ENCODE assay signal across 8 cellular contexts in genomic region chr19:10419646-10420443, GRCh38. TPM values are rescaled to one million over a fixed set of nuclear protein-coding genes. Genes with fewer than 3 reads are reported as not detected.
DNase-seq lines count a peak whose midpoint lies in the region; ATAC-seq and TF ChIP-seq lines count a peak whose summit lies in the region.

No MANE protein-coding gene starts in this region.

- H3K36me3 ChIP-seq in neural cell (ENCODE audit: insufficient read depth, low read length), result no peaks in the 10 kb centered on the region

- H3K4me3 ChIP-seq in choroid plexus epithelial cell (ENCODE audit: low read depth, low read length) (peak overlapping the region; percentile 65), neural cell (ENCODE audit: low read length) (peak overlapping the region; percentile 68)

- ATAC-seq in HG02938 (IDR thresholded peaks at IDR 0.05; ENCODE audit: unreplicated experiment) (no peak), GM21825 (IDR thresholded peaks at IDR 0.05; ENCODE audit: unreplicated experiment) (no peak), GM21447 (IDR thresholded peaks at IDR 0.05; ENCODE audit: unreplicated experiment) (no peak)

- peak overlapping the region; percentile 60 for H3K4me2 ChIP-seq in neural cell (ENCODE audit: low read length)

- H3K27me3 ChIP-seq in neural cell (ENCODE audit: insufficient read depth, low read depth, low read length), result peaks cover 97% of the 10 kb centered on the region

- peaks cover 5% of the 10 kb centered on the region for H3F3A ChIP-seq in neural cell (ENCODE audit: insufficient read depth, low read length, poor library complexity, severe bottlenecking)

- no peaks in the 10 kb centered on the region for H3K9me2 ChIP-seq in neural cell (ENCODE audit: insufficient read depth, low read length)

- no peaks in the 10 kb centered on the region for H4K20me1 ChIP-seq in neural cell (ENCODE audit: insufficient read depth)

- DNase-seq in EH (ENCODE audit: low read depth), result peak; percentile 64
- DNase-seq in KG1 (lab: John Stamatoyannopoulos, UW), result peak; percentile 21
- peak; percentile 91 for DNase-seq in SW480 (ENCODE audit: low spot score)
- peak; percentile 94 for DNase-seq in choroid plexus epithelial cell (ENCODE audit: low read depth)

- no peak overlapping the region for H2AFZ ChIP-seq in neural cell (ENCODE audit: low read depth, low read length)

- TF ChIP-seq RAD21 in neural cell (conservative IDR thresholded peaks at IDR 0.05), result no peak

- no peaks in the 10 kb centered on the region for H3K79me2 ChIP-seq in neural cell (replicated peaks; ENCODE audit: insufficient read depth, low read length)

- TF ChIP-seq EP300 in neural cell (conservative IDR thresholded peaks at IDR 0.05; ENCODE audit: poor library complexity, severe bottlenecking), result no peak

- no peak overlapping the region for H3K27ac ChIP-seq in neural cell (ENCODE audit: low read length)

- H3K9me3 ChIP-seq in neural cell (ENCODE audit: low read length), result no peaks in the 10 kb centered on the region

- peak overlapping the region; percentile 50 for H3K9ac ChIP-seq in neural cell (ENCODE audit: low read length)

- no peak for TF ChIP-seq CTCF in choroid plexus epithelial cell (conservative IDR thresholded peaks at IDR 0.05; ENCODE audit: low read depth, low read length)
- no peak for TF ChIP-seq CTCF in neural cell (IDR thresholded peaks at IDR 0.05; ENCODE audit: poor library complexity, severe bottlenecking)

TF ChIP-seq in neural cell, 6 proteins besides CTCF, POLR2A, EP300 and RAD21:
- peak; percentile 96 for TF ChIP-seq MXI1 (conservative IDR thresholded peaks at IDR 0.05; ENCODE audit: poor library complexity, severe bottlenecking)
- TF ChIP-seq POLR2AphosphoS5 (IDR thresholded peaks at IDR 0.05), result peak; percentile 43
- TF ChIP-seq REST (IDR thresholded peaks at IDR 0.05; ENCODE audit: borderline replicate concordance), result no peak
- TF ChIP-seq TAF1 (IDR thresholded peaks at IDR 0.05; ENCODE audit: low read depth), result no peak
- TF ChIP-seq EZH2 (IDR thresholded peaks at IDR 0.05; ENCODE audit: borderline replicate concordance, insufficient read depth, low read length, poor library complexity, severe bottlenecking), result no peak
- no peak for TF ChIP-seq SMC3 (conservative IDR thresholded peaks at IDR 0.05; ENCODE audit: poor library complexity)

RNA-seq across cellular contexts. Expression of gene PDE4A, which starts 0.5 kb away (rescaled TPM):
- 3.4 and 4.7 TPM in 2 replicates for polyA plus RNA-seq in neural cell
- 4.9 and 8.0 TPM in 2 replicates for polyA minus RNA-seq in neural cell

RNA-seq across cellular contexts. Expression of gene CDC37, which starts 16.5 kb away (rescaled TPM):
- 359 and 408 TPM in 2 replicates for polyA plus RNA-seq in neural cell
- 80.1 and 87.2 TPM in 2 replicates for polyA minus RNA-seq in neural cell

RNA-seq across cellular contexts. Expression of gene TYK2, which starts 39.5 kb away (rescaled TPM):
- polyA plus RNA-seq in neural cell, result 63.3 and 95.8 TPM in 2 replicates
- polyA minus RNA-seq in neural cell, result 49.4 and 50.4 TPM in 2 replicates

Comparison
In these comparisons a context has a peak if more than half of its experiments do, and no peak if none do; other contexts are left out.
1. DNase-seq: peak in every context shown above with its lines; median percentile 94 in choroid plexus epithelial cell; 91 in SW480; 64 in EH; 21 in KG1.